In genomic region chr10:45348196-45348765, GRCh38 we compare ENCODE assay signal across 1 cellular context. TPM values are rescaled to one million over a fixed set of nuclear protein-coding genes. Genes with fewer than 3 reads are reported as not detected.
"Had no signal": no experiment of that assay in that cellular context is flagged by ENCODE, and none has a peak within 500 bp of the region (broad histone marks: within the 10 kb centered on the region; RNA-seq: fewer than 3 reads in every experiment).

No MANE protein-coding gene starts in this region.

RNA-seq across cellular contexts. Expression of gene ALOX5, which starts 25.7 kb away (rescaled TPM):
- total RNA-seq: G401 had no signal

RNA-seq across cellular contexts. Expression of gene OR13A1, which starts 32.9 kb away (rescaled TPM):
- total RNA-seq: G401 had no signal
